In the genomic region with DNA sequence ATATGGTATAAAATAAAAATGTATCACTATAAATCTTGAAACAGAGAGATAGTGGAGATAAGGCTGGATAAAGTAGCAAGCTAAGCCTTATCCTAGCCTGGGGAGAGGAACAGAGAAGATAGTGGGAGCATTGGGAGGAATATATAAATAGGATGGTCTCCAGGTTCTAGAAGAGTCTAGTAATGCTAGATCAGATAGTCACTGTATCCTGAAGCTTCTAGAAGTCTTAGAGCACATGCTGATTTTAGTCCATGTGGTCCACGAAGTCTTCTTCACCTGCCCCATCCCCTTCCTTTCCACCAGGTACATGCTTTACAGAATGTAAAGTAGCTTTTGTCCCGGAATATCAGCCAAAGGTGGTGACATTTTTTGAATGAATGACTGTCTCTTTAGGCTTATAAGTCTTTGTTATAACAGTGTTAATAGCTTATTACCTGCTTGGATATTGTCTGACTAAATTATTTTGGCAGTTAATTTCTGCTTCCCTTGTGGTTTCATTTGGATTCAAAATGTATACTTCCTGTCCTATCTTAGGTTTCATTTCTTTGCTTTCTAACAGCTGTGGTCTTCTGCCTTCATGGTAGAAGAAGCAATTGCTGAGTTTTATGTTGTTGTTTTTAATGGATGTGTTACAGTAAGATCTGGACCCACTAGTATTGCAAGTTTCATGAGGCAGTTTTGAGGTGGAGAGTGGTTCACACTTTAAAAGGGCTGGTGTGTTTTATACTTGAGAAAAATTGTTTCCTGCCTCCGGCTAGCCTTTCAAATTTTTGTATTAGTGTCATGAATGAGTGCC, we compare ENCODE assay signal across 12 cellular contexts. TPM values are rescaled to one million over a fixed set of nuclear protein-coding genes. Genes with fewer than 3 reads are reported as not detected.
A peak's percentile ranks its signal among the peaks of the same experiment; 100 is the strongest.
DNase-seq lines count a peak whose midpoint lies in the region; ATAC-seq, FAIRE-seq and TF ChIP-seq lines count a peak whose summit lies in the region.
"Had no signal": no experiment of that assay in that cellular context is flagged by ENCODE, and none has a peak within 500 bp of the region (broad histone marks: within the 10 kb centered on the region; RNA-seq: fewer than 3 reads in every experiment).

No MANE protein-coding gene starts in this region.

- peaks cover 63% of the 10 kb centered on the region for H3K4me1 Mint-ChIP-seq in activated naive CD8-positive, alpha-beta T cell treated with anti-CD3 and anti-CD28 coated beads, Interleukin-2, amount 50 U/mL, for 24 hours

- H3K4me3 Mint-ChIP-seq in activated naive CD8-positive, alpha-beta T cell treated with anti-CD3 and anti-CD28 coated beads, Interleukin-2, amount 50 U/mL, for 24 hours, result peak overlapping the region; percentile 22
- H3K4me3 Mint-ChIP-seq: nephron progenitor cell had no signal

- H3K27me3 ChIP-seq in BE2C, result no peaks in the 10 kb centered on the region
- H3K27me3 ChIP-seq: SJCRH30 had no signal

- no peaks in the 10 kb centered on the region for H3K9me3 Mint-ChIP-seq in activated naive CD8-positive, alpha-beta T cell treated with anti-CD3 and anti-CD28 coated beads, Interleukin-2, amount 50 U/mL, for 24 hours
- H3K9me3 Mint-ChIP-seq: nephron progenitor cell had no signal

- no peaks in the 10 kb centered on the region for H3K9me3 ChIP-seq in BE2C
- H3K9me3 ChIP-seq: SJCRH30 had no signal

- no peak for TF ChIP-seq CTCF in BE2C (IDR thresholded peaks at IDR 0.05; ENCODE audit: low read depth, low read length)

- peaks cover 16% of the 10 kb centered on the region for H3K36me3 Mint-ChIP-seq in activated naive CD8-positive, alpha-beta T cell treated with anti-CD3 and anti-CD28 coated beads, Interleukin-2, amount 50 U/mL, for 24 hours (ENCODE audit: low read depth)

- no peak overlapping the region for H3K4me3 ChIP-seq in BE2C (ENCODE audit: low read depth, low read length)
- H3K4me3 ChIP-seq: SJCRH30 had no signal

- intact Hi-C loops in left ventricle myocardium superior (cut with micrococcal nuclease), result loop anchor here (10.0 kb wide), 1 partner anchor 67 kb away; no protein-coding TSS in a partner anchor

- FAIRE-seq in GM12892 (lab: Jason Lieb, UNC), result peak; percentile 67
- FAIRE-seq: HTR-8/SVneo had no signal

- DNase-seq in GM12892 (ENCODE audit: insufficient read length) (no peak), left ventricle myocardium superior (no peak), NCI-H146 treated with DMSO at 0.1 percent for 48 hours (lab: John Stamatoyannopoulos, UW; ENCODE audit: unreplicated experiment) (no peak), NCI-H2081 (lab: John Stamatoyannopoulos, UW) (no peak), BE2C (no peak)
- DNase-seq in activated naive CD8-positive, alpha-beta T cell treated with anti-CD3 and anti-CD28 coated beads, Interleukin-2, amount 50 U/mL, for 24 hours, result no peak
- DNase-seq: amygdala, nephron progenitor cell had no signal

- H3K27me3 Mint-ChIP-seq in activated naive CD8-positive, alpha-beta T cell treated with anti-CD3 and anti-CD28 coated beads, Interleukin-2, amount 50 U/mL, for 24 hours, result no peaks in the 10 kb centered on the region

- H3K4me1 ChIP-seq in BE2C, result peaks cover 24% of the 10 kb centered on the region

- ATAC-seq in GM21390 (IDR thresholded peaks at IDR 0.05; ENCODE audit: unreplicated experiment) (peak; percentile 56), HG03571 (IDR thresholded peaks at IDR 0.05; ENCODE audit: unreplicated experiment) (peak; percentile 43), left ventricle myocardium superior (no peak)
- ATAC-seq in activated naive CD8-positive, alpha-beta T cell treated with anti-CD3 and anti-CD28 coated beads, Interleukin-2, amount 50 U/mL, for 24 hours, result peak; percentile 48

- no peak for TF ChIP-seq POLR2A in GM12892 (IDR thresholded peaks at IDR 0.05; ENCODE audit: low read depth, low read length)

- H3K27ac Mint-ChIP-seq in activated naive CD8-positive, alpha-beta T cell treated with anti-CD3 and anti-CD28 coated beads, Interleukin-2, amount 50 U/mL, for 24 hours, result peak overlapping the region; percentile 41
- H3K27ac Mint-ChIP-seq: nephron progenitor cell had no signal

- H3K36me3 ChIP-seq in BE2C, result no peaks in the 10 kb centered on the region

RNA-seq across cellular contexts. Expression of a gene that starts 5.9 kb away (rescaled TPM):
- polyA plus RNA-seq in GM12892 (2012; ENCODE audit: missing spikeins), result 26.2 TPM
- 49.4 TPM for total RNA-seq in left ventricle myocardium superior
- polyA plus RNA-seq in BE2C (2012; ENCODE audit: insufficient read depth, insufficient read length, low read depth), result 46.9 TPM
